ENCODE assay signal across 13 cellular contexts in genomic region chr10:75532253-75532924, GRCh38.
DNase-seq lines count a peak whose midpoint lies in the region; ATAC-seq and TF ChIP-seq lines count a peak whose summit lies in the region.
"Had no signal": no experiment of that assay in that cellular context is flagged by ENCODE, and none has a peak within 500 bp of the region (broad histone marks: within the 10 kb centered on the region; RNA-seq: fewer than 3 reads in every experiment).

No MANE protein-coding gene starts in this region.

- H3K27me3 ChIP-seq in hepatocyte, result no peaks in the 10 kb centered on the region

- H3K4me1 Mint-ChIP-seq in activated T-helper 17 cell treated with anti-CD3 and anti-CD28 coated beads, Interleukin-2, amount 50 U/mL, for 72 hours, result no peaks in the 10 kb centered on the region
- H3K4me1 Mint-ChIP-seq: B cell had no signal

- peak; percentile 46 for ATAC-seq in activated T-helper 17 cell treated with anti-CD3 and anti-CD28 coated beads, Interleukin-2, amount 50 U/mL, for 72 hours (replicated peaks)

- H3K9me3 Mint-ChIP-seq in activated T-helper 17 cell treated with anti-CD3 and anti-CD28 coated beads, Interleukin-2, amount 50 U/mL, for 72 hours, result no peaks in the 10 kb centered on the region

- no peak overlapping the region for H2AFZ ChIP-seq in hepatocyte

- H4K20me1 ChIP-seq in hepatocyte (ENCODE audit: insufficient read depth, poor library complexity, severe bottlenecking), result no peaks in the 10 kb centered on the region

- H3K4me3 Mint-ChIP-seq in activated T-helper 17 cell treated with anti-CD3 and anti-CD28 coated beads, Interleukin-2, amount 50 U/mL, for 72 hours, result no peak overlapping the region
- H3K4me3 Mint-ChIP-seq: B cell, type B pancreatic cell had no signal

- no peaks in the 10 kb centered on the region for H3K9me2 ChIP-seq in hepatocyte (replicated peaks; ENCODE audit: insufficient read depth)

- peaks cover 15% of the 10 kb centered on the region for H3K27me3 Mint-ChIP-seq in activated T-helper 17 cell treated with anti-CD3 and anti-CD28 coated beads, Interleukin-2, amount 50 U/mL, for 72 hours

- no peak overlapping the region for H3K27ac ChIP-seq in hepatocyte

- H3K4me2 ChIP-seq in hepatocyte, result no peak overlapping the region

- peak; percentile 59 for DNase-seq in AG10803 (ENCODE audit: low read depth)
- peak; percentile 8 for DNase-seq in HPDE6-E6E7 (ENCODE audit: extremely low spot score)
- DNase-seq in glomerular visceral epithelial cell (ENCODE audit: extremely low spot score), result peak; percentile 65
- no peak for DNase-seq in Kasumi-1 (lab: John Stamatoyannopoulos, UW)
- DNase-seq in hepatocyte (ENCODE audit: low spot score), result no peak
- no peak for DNase-seq in activated gamma-delta T cell (lab: John Stamatoyannopoulos, UW)
- DNase-seq in NCI-H446 (lab: John Stamatoyannopoulos, UW), result no peak
- DNase-seq: islet precursor cell, NCI-H1694 treated with DMSO at 0.1 percent for 48 hours, NCI-H526 had no signal

- H3K9me3 ChIP-seq in hepatocyte (ENCODE audit: low read depth), result no peaks in the 10 kb centered on the region

- no peaks in the 10 kb centered on the region for H3K36me3 ChIP-seq in hepatocyte (replicated peaks; ENCODE audit: insufficient read depth, low read depth)

- H3K4me1 ChIP-seq in hepatocyte (ENCODE audit: insufficient read depth), result no peaks in the 10 kb centered on the region

- no peaks in the 10 kb centered on the region for H3K79me2 ChIP-seq in hepatocyte

- WGBS in hepatocyte (ENCODE audit: low lambda C conversion rate, missing lambda C conversion rate), result 89% methylated on average over 3 of the region's 3 CpGs

- TF ChIP-seq CTCF in AG10803 (conservative IDR thresholded peaks at IDR 0.05; ENCODE audit: low read length) (no peak), hepatocyte (IDR thresholded peaks at IDR 0.05; ENCODE audit: poor library complexity) (no peak)

- no peaks in the 10 kb centered on the region for H3K36me3 Mint-ChIP-seq in activated T-helper 17 cell treated with anti-CD3 and anti-CD28 coated beads, Interleukin-2, amount 50 U/mL, for 72 hours (ENCODE audit: low read depth)

- no peak overlapping the region for H3K27ac Mint-ChIP-seq in activated T-helper 17 cell treated with anti-CD3 and anti-CD28 coated beads, Interleukin-2, amount 50 U/mL, for 72 hours
- H3K27ac Mint-ChIP-seq: B cell, type B pancreatic cell had no signal

- H3K4me3 ChIP-seq in AG10803 (ENCODE audit: low read length), result no peak overlapping the region
- H3K4me3 ChIP-seq in hepatocyte, result no peak overlapping the region

Comparison
In these comparisons a context has a peak if more than half of its experiments do, and no peak if none do; other contexts are left out.
1. DNase-seq: peak in AG10803 (single experiment), HPDE6-E6E7 (single experiment) and glomerular visceral epithelial cell (single experiment); none in Kasumi-1 (0 of 2), hepatocyte (single experiment), activated gamma-delta T cell (single experiment) and NCI-H446 (0 of 2).